1 cellular context compared by ENCODE assay signal in genomic region chr7:150399861-150400778, GRCh38.
TF ChIP-seq lines count a peak whose summit lies in the region.

No MANE protein-coding gene starts in this region.

TF ChIP-seq in HCT116, 20 proteins besides CTCF, POLR2A, EP300 and RAD21 (continued from another document):
- no peak for TF ChIP-seq ATF3 (IDR thresholded peaks at IDR 0.05)
- no peak for TF ChIP-seq TCF7L2 (IDR thresholded peaks at IDR 0.05; ENCODE audit: borderline replicate concordance, extremely low read depth, insufficient read depth, insufficient read length)
- TF ChIP-seq EGR1 (IDR thresholded peaks at IDR 0.05; ENCODE audit: low read depth), result no peak
- no peak for TF ChIP-seq CBX3 (IDR thresholded peaks at IDR 0.05; ENCODE audit: low read depth)
- TF ChIP-seq ZBTB33 (IDR thresholded peaks at IDR 0.05; ENCODE audit: extremely low read depth, insufficient replicate concordance, low read length), result no peak
- no peak for TF ChIP-seq SIN3A (IDR thresholded peaks at IDR 0.05; ENCODE audit: low read depth)
- TF ChIP-seq SRF (IDR thresholded peaks at IDR 0.05; ENCODE audit: low read depth), result no peak
- no peak for TF ChIP-seq YY1 (IDR thresholded peaks at IDR 0.05; ENCODE audit: extremely low read depth, insufficient replicate concordance, low read depth, low read length)
- TF ChIP-seq REST (IDR thresholded peaks at IDR 0.05; ENCODE audit: low read depth), result no peak
- no peak for TF ChIP-seq POLR2AphosphoS5 (IDR thresholded peaks at IDR 0.05; ENCODE audit: low read depth, low read length)
- TF ChIP-seq MAX (IDR thresholded peaks at IDR 0.05), result no peak; the same call in 1 of the 2 replicates
